1 cellular context compared by ENCODE assay signal in the genomic region with DNA sequence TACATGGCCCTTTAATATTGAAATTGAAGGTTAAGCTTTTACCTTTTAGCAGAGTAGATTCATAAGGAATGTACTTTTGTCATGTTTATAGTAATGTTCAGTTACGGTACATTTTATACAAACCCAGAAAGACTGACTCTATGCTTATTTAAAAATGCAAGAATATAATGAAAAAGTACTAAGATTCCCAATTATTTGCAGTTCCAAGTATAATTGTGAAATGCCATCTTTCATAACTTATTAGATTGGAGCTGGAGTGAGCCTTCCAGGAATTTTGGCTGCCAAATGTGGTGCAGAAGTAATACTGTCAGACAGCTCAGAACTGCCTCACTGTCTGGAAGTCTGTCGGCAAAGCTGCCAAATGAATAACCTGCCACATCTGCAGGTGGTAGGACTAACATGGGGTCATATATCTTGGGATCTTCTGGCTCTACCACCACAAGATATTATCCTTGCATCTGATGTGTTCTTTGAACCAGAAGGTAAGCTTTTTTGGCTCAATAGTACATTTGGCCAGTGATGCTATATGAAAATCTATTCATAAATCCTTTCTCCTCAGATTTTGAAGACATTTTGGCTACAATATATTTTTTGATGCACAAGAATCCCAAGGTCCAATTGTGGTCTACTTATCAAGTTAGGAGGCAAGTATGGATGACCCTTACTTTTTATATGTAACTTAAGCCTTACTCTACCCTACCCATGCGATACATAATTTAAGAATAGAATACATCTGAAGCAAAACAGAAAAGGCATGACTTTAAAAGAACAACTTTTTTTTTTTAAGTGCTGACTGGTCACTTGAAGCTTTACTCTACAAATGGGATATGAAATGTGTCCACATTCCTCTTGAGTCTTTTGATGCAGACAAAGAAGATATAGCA.
TF ChIP-seq lines count a peak whose summit lies in the region.

No MANE protein-coding gene starts in this region.

TF ChIP-seq in PFSK-1, 5 proteins besides CTCF, POLR2A, EP300 and RAD21 (continued from another document):
- TF ChIP-seq SIN3A (IDR thresholded peaks at IDR 0.05; ENCODE audit: borderline replicate concordance, insufficient read depth, low read length), result 0 out of 2 replicates have a peak, but pooled peaks have one; percentile 11
